ENCODE assay signal across 20 cellular contexts in the genomic region with DNA sequence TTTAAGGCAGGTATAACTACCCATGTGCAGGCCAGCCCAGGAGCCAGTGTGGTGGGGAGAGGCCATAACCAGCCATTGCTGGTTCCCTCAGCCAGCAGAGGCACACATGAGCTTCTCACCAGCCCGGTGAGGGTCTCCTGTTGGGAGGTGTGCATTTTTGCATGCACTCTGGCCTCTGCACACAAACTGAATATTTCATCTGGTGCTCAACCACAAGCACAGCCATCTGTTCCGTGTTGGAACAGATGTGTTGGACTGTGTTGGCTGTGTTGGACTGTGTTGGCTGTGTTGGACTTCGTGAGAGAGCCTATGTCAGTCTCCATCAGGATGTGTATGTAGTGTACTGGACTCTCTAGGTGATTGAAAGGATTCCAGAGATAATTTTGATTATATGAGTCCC.
DNase-seq lines count a peak whose midpoint lies in the region; ATAC-seq, FAIRE-seq and TF ChIP-seq lines count a peak whose summit lies in the region.
"Had no signal": no experiment of that assay in that cellular context is flagged by ENCODE, and none has a peak within 500 bp of the region (broad histone marks: within the 10 kb centered on the region; RNA-seq: fewer than 3 reads in every experiment).

No MANE protein-coding gene starts in this region.

- H3K27ac Mint-ChIP-seq in GM23338, result no peak overlapping the region; the same call in 1 of the 2 replicates

- ATAC-seq in GM23338 (peak; percentile 39), pancreas (no peak)
- ATAC-seq: left lung had no signal

- no peaks in the 10 kb centered on the region for H3K27me3 ChIP-seq in GM23338 (ENCODE audit: insufficient read depth)
- H3K27me3 ChIP-seq in hepatocyte, result no peaks in the 10 kb centered on the region
- H3K27me3 ChIP-seq in pancreas, result no peaks in the 10 kb centered on the region
- H3K27me3 ChIP-seq: ascending aorta, BE2C, left lung, ovary had no signal

- no peak overlapping the region for H3K4me3 ChIP-seq in GM23338
- H3K4me3 ChIP-seq in SK-N-MC, result peak overlapping the region; percentile 42; the same call in 1 of the 2 replicates
- no peak overlapping the region for H3K4me3 ChIP-seq in hepatocyte
- H3K4me3 ChIP-seq in pancreas, result no peak overlapping the region
- H3K4me3 ChIP-seq: ascending aorta, left lung, mucosa of descending colon, ovary, thoracic aorta had no signal

- H3K9me3 ChIP-seq in SK-N-MC (ENCODE audit: low read depth, low read length) (no peaks in the 10 kb centered on the region), hepatocyte (ENCODE audit: low read depth) (no peaks in the 10 kb centered on the region), pancreas (no peaks in the 10 kb centered on the region)
- H3K9me3 ChIP-seq: ascending aorta, BE2C, left lung, mucosa of descending colon, ovary had no signal

- H3K4me1 Mint-ChIP-seq in GM23338, result peaks cover 9% of the 10 kb centered on the region; the same call in 2 of the 3 replicates

- peaks cover 69% of the 10 kb centered on the region for H3K36me3 Mint-ChIP-seq in GM23338 (ENCODE audit: low read depth)

- peaks cover 12% of the 10 kb centered on the region; the same call in 1 of the 2 replicates for H3K4me1 ChIP-seq in GM23338 (ENCODE audit: insufficient read depth)
- peaks cover 7% of the 10 kb centered on the region for H3K4me1 ChIP-seq in hepatocyte (ENCODE audit: insufficient read depth)
- H3K4me1 ChIP-seq in pancreas, result no peaks in the 10 kb centered on the region
- H3K4me1 ChIP-seq: ascending aorta, BE2C, left lung had no signal

- H3K79me2 ChIP-seq in GM23338 (replicated peaks; ENCODE audit: insufficient read depth), result no peaks in the 10 kb centered on the region
- H3K79me2 ChIP-seq in hepatocyte, result peaks cover 9% of the 10 kb centered on the region

- peaks cover 2% of the 10 kb centered on the region; the same call in 1 of the 2 replicates for H3F3A ChIP-seq in GM23338 (replicated peaks; ENCODE audit: low read depth)

- WGBS in hepatocyte (ENCODE audit: low lambda C conversion rate, missing lambda C conversion rate), result 88% methylated on average over 3 of the region's 3 CpGs
- 68 to 86% methylated on average over 3 of the region's 3 CpGs for WGBS in pancreas, 2 donors

- peaks cover 2% of the 10 kb centered on the region for H4K20me1 ChIP-seq in GM23338 (replicated peaks; ENCODE audit: insufficient read depth)
- H4K20me1 ChIP-seq in hepatocyte (ENCODE audit: insufficient read depth, poor library complexity, severe bottlenecking), result no peaks in the 10 kb centered on the region

- intact Hi-C loops in pancreas (cut with DNase I), result no loop called here

- no peaks in the 10 kb centered on the region for H3K9me2 ChIP-seq in GM23338 (ENCODE audit: insufficient read depth)
- no peaks in the 10 kb centered on the region for H3K9me2 ChIP-seq in hepatocyte (replicated peaks; ENCODE audit: insufficient read depth)

- TF ChIP-seq CTCF in GM23338 (conservative IDR thresholded peaks at IDR 0.05; ENCODE audit: low read depth in 2 of 2) (no peak), hepatocyte (IDR thresholded peaks at IDR 0.05; ENCODE audit: poor library complexity) (no peak), pancreas (IDR thresholded peaks at IDR 0.05) (no peak)

- H3K27ac ChIP-seq in GM23338 (ENCODE audit: low read depth), result no peak overlapping the region
- no peak overlapping the region for H3K27ac ChIP-seq in SK-N-MC
- H3K27ac ChIP-seq in hepatocyte, result peak overlapping the region; percentile 21
- no peak overlapping the region for H3K27ac ChIP-seq in pancreas
- H3K27ac ChIP-seq: ascending aorta, left lung, ovary, thoracic aorta had no signal

- H3K9ac ChIP-seq in SK-N-MC (ENCODE audit: insufficient read length), result no peak overlapping the region

- H3K4me2 ChIP-seq in GM23338 (no peak overlapping the region), hepatocyte (no peak overlapping the region)

- H3K4me3 Mint-ChIP-seq in GM23338, result no peak overlapping the region
- H3K4me3 Mint-ChIP-seq: activated T-cell treated with anti-CD3 and anti-CD28 coated beads, Interleukin-2, amount 50 U/mL, for 72 hours had no signal

- no peaks in the 10 kb centered on the region; the same call in 2 of the 3 replicates for H3K9me3 Mint-ChIP-seq in GM23338
- H3K9me3 Mint-ChIP-seq: activated T-cell treated with anti-CD3 and anti-CD28 coated beads, Interleukin-2, amount 50 U/mL, for 72 hours had no signal

- DNase-seq in DMS 273 treated with DMSO at 0.1 percent for 48 hours (lab: John Stamatoyannopoulos, UW) (peak; percentile 60), GM23338 (ENCODE audit: low spot score) (no peak), SK-N-MC (ENCODE audit: low read depth, low spot score) (no peak), hepatocyte (ENCODE audit: low spot score) (no peak), NCI-H446 treated with DMSO at 0.1 percent for 48 hours (lab: John Stamatoyannopoulos, UW) (no peak), pancreas (no peak), HuH-7.5 (ENCODE audit: low spot score) (no peak)
- DNase-seq: activated CD4-positive, alpha-beta T cell treated with anti-CD3 and anti-CD28 coated beads, Interleukin-2, amount 50 U/mL, for 1 hour; activated T-cell treated with anti-CD3 and anti-CD28 coated beads, Interleukin-2, amount 50 U/mL, for 72 hours; BE2C; foreskin melanocyte; left lung; mucosa of descending colon; NCI-H1092 treated with DMSO at 0.1 percent for 48 hours; ovary; SHP77 treated with DMSO at 0.1 percent for 48 hours; stimulated activated CD4-positive, alpha-beta T cell treated with anti-CD3 and anti-CD28 coated beads, Interleukin-2, amount 100 ng/mL, for 48 hours; T-helper 9 cell had no signal

- peaks cover 7% of the 10 kb centered on the region for H3K27me3 Mint-ChIP-seq in GM23338 (ENCODE audit: insufficient read depth, low read depth, poor library complexity)

- H2AFZ ChIP-seq in GM23338, result no peak overlapping the region
- no peak overlapping the region for H2AFZ ChIP-seq in hepatocyte

- FAIRE-seq in pancreas (lab: Jason Lieb, UNC), result no peak

- H3K36me3 ChIP-seq in GM23338 (ENCODE audit: insufficient read depth), result peaks cover 10% of the 10 kb centered on the region
- peaks cover 15% of the 10 kb centered on the region for H3K36me3 ChIP-seq in SK-N-MC (ENCODE audit: insufficient read depth, low read length)
- no peaks in the 10 kb centered on the region for H3K36me3 ChIP-seq in hepatocyte (replicated peaks; ENCODE audit: insufficient read depth, low read depth)
- no peaks in the 10 kb centered on the region for H3K36me3 ChIP-seq in pancreas
- H3K36me3 ChIP-seq: BE2C, ovary had no signal

TF ChIP-seq in GM23338, 12 proteins besides CTCF, POLR2A, EP300 and RAD21 (continues in another document):
- TF ChIP-seq NANOG (IDR thresholded peaks at IDR 0.05; ENCODE audit: borderline replicate concordance), result no peak
- TF ChIP-seq JUNB (IDR thresholded peaks at IDR 0.05; ENCODE audit: unreplicated experiment), result no peak
- TF ChIP-seq STAT1 (IDR thresholded peaks at IDR 0.05; ENCODE audit: unreplicated experiment), result no peak
- TF ChIP-seq EZH2 (IDR thresholded peaks at IDR 0.05; ENCODE audit: low read depth, unreplicated experiment), result no peak
- no peak for TF ChIP-seq CREB1 (CRISPR knock-in tag; IDR thresholded peaks at IDR 0.05; ENCODE audit: low read depth)
- no peak for TF ChIP-seq ZNF331 (CRISPR knock-in tag; IDR thresholded peaks at IDR 0.05; ENCODE audit: low read depth)
- TF ChIP-seq POLR2AphosphoS5 (IDR thresholded peaks at IDR 0.05; ENCODE audit: low read depth), result no peak
